8 cellular contexts compared by ENCODE assay signal in the genomic region with DNA sequence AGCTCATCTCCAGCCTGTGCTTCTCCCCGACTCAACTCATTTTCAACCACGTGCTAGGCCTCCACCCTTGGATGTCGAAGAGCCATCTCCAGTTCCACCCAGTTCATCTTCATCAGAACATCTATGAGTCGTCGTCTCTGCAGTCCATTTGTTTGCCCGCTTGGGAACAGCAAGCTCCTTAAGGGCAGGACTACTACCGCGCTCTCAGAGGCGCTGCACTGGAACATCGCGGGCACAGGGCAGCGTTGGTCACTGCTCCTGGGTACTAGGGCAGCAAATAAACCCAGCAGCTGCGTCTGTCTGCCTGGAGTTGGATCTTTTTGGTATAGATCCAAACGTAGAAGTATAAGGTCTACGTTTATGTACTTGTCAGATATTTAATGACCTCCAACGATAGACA. TPM values are rescaled to one million over a fixed set of nuclear protein-coding genes. Genes with fewer than 3 reads are reported as not detected.
DNase-seq lines count a peak whose midpoint lies in the region; ATAC-seq and TF ChIP-seq lines count a peak whose summit lies in the region.

No MANE protein-coding gene starts in this region.

- DNase-seq in activated T-cell treated with anti-CD3 and anti-CD28 coated beads, Interleukin-2, amount 50 U/mL, for 1 hour, result peak; percentile 43
- DNase-seq in activated T-cell treated with anti-CD3 and anti-CD28 coated beads for 4 hours (no peak), cardiac muscle cell (ENCODE audit: low read depth in 1 of 2, low spot score in 1 of 2) (peak in 1 of 2 donors; percentile 15), sciatic nerve (ENCODE audit: low spot score) (no peak), NCI-H2107 treated with DMSO at 0.1 percent for 48 hours (lab: John Stamatoyannopoulos, UW; ENCODE audit: unreplicated experiment) (no peak), NCI-H226 (no peak)

- peaks cover 5% of the 10 kb centered on the region for H3K9me3 Mint-ChIP-seq in activated naive CD4-positive, alpha-beta T cell treated with anti-CD3 and anti-CD28 coated beads, Interleukin-2, amount 50 U/mL, for 24 hours

- intact Hi-C loops in sciatic nerve (cut with DNase I), result no loop called here

- no peak for TF ChIP-seq CTCF in cardiac muscle cell (IDR thresholded peaks at IDR 0.05; ENCODE audit: low read depth, low read length)

- H3K4me1 ChIP-seq in cardiac muscle cell (ENCODE audit: low read depth), result peaks cover 3% of the 10 kb centered on the region

- peak overlapping the region; percentile 86 for H3K4me3 Mint-ChIP-seq in activated naive CD4-positive, alpha-beta T cell treated with anti-CD3 and anti-CD28 coated beads, Interleukin-2, amount 50 U/mL, for 24 hours

- H3K4me1 Mint-ChIP-seq in activated naive CD4-positive, alpha-beta T cell treated with anti-CD3 and anti-CD28 coated beads, Interleukin-2, amount 50 U/mL, for 24 hours, result peaks cover 41% of the 10 kb centered on the region

- H3K27me3 ChIP-seq in cardiac muscle cell, result no peaks in the 10 kb centered on the region

- peaks cover 4% of the 10 kb centered on the region for H3K36me3 Mint-ChIP-seq in activated naive CD4-positive, alpha-beta T cell treated with anti-CD3 and anti-CD28 coated beads, Interleukin-2, amount 50 U/mL, for 24 hours

- no peaks in the 10 kb centered on the region for H3K9me3 ChIP-seq in cardiac muscle cell (ENCODE audit: low read depth)

- H3K27ac Mint-ChIP-seq in activated naive CD4-positive, alpha-beta T cell treated with anti-CD3 and anti-CD28 coated beads, Interleukin-2, amount 50 U/mL, for 24 hours, result peak overlapping the region; percentile 98

- ATAC-seq in sciatic nerve, result peak; percentile 36
- no peak for ATAC-seq in HG03108 (IDR thresholded peaks at IDR 0.05; ENCODE audit: unreplicated experiment)

- H3K4me3 ChIP-seq in cardiac muscle cell, result peak overlapping the region; percentile 93

- no peaks in the 10 kb centered on the region for H3K27me3 Mint-ChIP-seq in activated naive CD4-positive, alpha-beta T cell treated with anti-CD3 and anti-CD28 coated beads, Interleukin-2, amount 50 U/mL, for 24 hours

- H3K36me3 ChIP-seq in cardiac muscle cell, result no peaks in the 10 kb centered on the region

- peak overlapping the region; percentile 74 for H3K27ac ChIP-seq in cardiac muscle cell

RNA-seq across cellular contexts. Expression of a gene that starts 0.5 kb away (rescaled TPM):
- 11.9 and 26.0 TPM in 2 replicates for total RNA-seq in cardiac muscle cell
- polyA plus RNA-seq in cardiac muscle cell, result 19.1 and 32.5 TPM in 2 replicates
- 68.1 TPM for total RNA-seq in sciatic nerve
